ENCODE assay signal across 25 cellular contexts in genomic region chr9:83342731-83343130, GRCh38.
A peak's percentile ranks its signal among the peaks of the same experiment; 100 is the strongest.
DNase-seq lines count a peak whose midpoint lies in the region; ATAC-seq, FAIRE-seq and TF ChIP-seq lines count a peak whose summit lies in the region.
"Had no signal": no experiment of that assay in that cellular context is flagged by ENCODE, and none has a peak within 500 bp of the region (broad histone marks: within the 10 kb centered on the region; RNA-seq: fewer than 3 reads in every experiment).

No MANE protein-coding gene starts in this region.

- H3K14ac ChIP-seq in H1 (ENCODE audit: insufficient read length), result no peak overlapping the region

- no peak for TF ChIP-seq EP300 in H1 (IDR thresholded peaks at IDR 0.05; ENCODE audit: borderline replicate concordance in 1 of 2, low read depth in 2 of 2, low read length in 2 of 2)

- no peak overlapping the region for H2BK5ac ChIP-seq in H1 (ENCODE audit: low read depth, low read length)

- no peaks in the 10 kb centered on the region for H3K23me2 ChIP-seq in H1 (ENCODE audit: low read depth, low read length)

- H3K9ac ChIP-seq in H1 (replicated peaks in 1 of 4; ENCODE audit: extremely low read depth in 1 of 4, low read depth in 3 of 4, low read length in 3 of 4), result no peak overlapping the region
- H3K9ac ChIP-seq: BLaER1 had no signal

- POLR2A ChIA-PET in H1 (lab: Charles Lee; ENCODE audit: partially characterized antibody), result no interaction called here

- no peaks in the 10 kb centered on the region for H3K27me3 ChIP-seq in GM23338 (ENCODE audit: insufficient read depth)
- H3K27me3 ChIP-seq in H1 (replicated peaks in 1 of 4; ENCODE audit: control insufficient read depth in 3 of 4, extremely low read depth in 1 of 4, insufficient read depth in 3 of 4, low read length in 3 of 4), result no peaks in the 10 kb centered on the region
- H3K27me3 ChIP-seq: BLaER1, MG63 had no signal

- H3K79me2 ChIP-seq in GM23338 (replicated peaks; ENCODE audit: insufficient read depth) (no peaks in the 10 kb centered on the region), H1 (ENCODE audit: control insufficient read depth in 1 of 2, insufficient read depth in 2 of 2, low read length in 2 of 2) (no peaks in the 10 kb centered on the region)

- H3K4ac ChIP-seq in H1 (replicated peaks; ENCODE audit: insufficient read length, low read depth, low read length), result no peak overlapping the region

- H3K4me3 ChIP-seq in AG10803 (ENCODE audit: low read length), result no peak overlapping the region
- H3K4me3 ChIP-seq in GM23338, result no peak overlapping the region
- no peak overlapping the region for H3K4me3 ChIP-seq in H1 (ENCODE audit: extremely low read depth in 1 of 4, insufficient read depth in 2 of 4, low read depth in 3 of 4, low read length in 4 of 4)
- H3K4me3 ChIP-seq in mesodermal cell (ENCODE audit: extremely low read depth, insufficient read depth, low read length, poor library complexity, severe bottlenecking), result no peak overlapping the region
- H3K4me3 ChIP-seq: BLaER1, GM12878, MG63 had no signal

- no peak overlapping the region for H2AK5ac ChIP-seq in H1 (ENCODE audit: low read depth, low read length)

- TF ChIP-seq POLR2A in H1 (IDR thresholded peaks at IDR 0.05; ENCODE audit: control extremely low read depth in 1 of 2, low read depth in 2 of 2, low read length in 2 of 2), result no peak

- no peaks in the 10 kb centered on the region for H3K9me3 Mint-ChIP-seq in GM23338
- no peaks in the 10 kb centered on the region for H3K9me3 Mint-ChIP-seq in CD14-positive monocyte
- H3K9me3 Mint-ChIP-seq: CD4-positive, alpha-beta T cell had no signal

- H3K27me3 Mint-ChIP-seq in GM23338 (ENCODE audit: insufficient read depth, low read depth, poor library complexity), result no peaks in the 10 kb centered on the region
- H3K27me3 Mint-ChIP-seq in CD14-positive monocyte (ENCODE audit: low read depth in 3 of 3), result no peaks in the 10 kb centered on the region
- H3K27me3 Mint-ChIP-seq: CD4-positive, alpha-beta T cell had no signal

- DNase-seq in AG10803 (ENCODE audit: low read depth) (peak; percentile 18), GM23338 (ENCODE audit: low spot score) (no peak), H1 (ENCODE audit: low read depth in 1 of 2, low spot score in 2 of 2) (no peak), CD14-positive monocyte (ENCODE audit: low spot score) (no peak), NCI-H146 (lab: John Stamatoyannopoulos, UW) (no peak), NCI-H82 (lab: John Stamatoyannopoulos, UW) (no peak), NCI-H1694 (lab: John Stamatoyannopoulos, UW) (no peak)
- DNase-seq: 8988T; ACHN; CD4-positive, alpha-beta T cell; GDM1; IMR-90; KG1; MG63; NCI-H1105 treated with DMSO at 0.1 percent for 48 hours; NCI-H2029 treated with DMSO at 0.1 percent for 48 hours; NCI-H2227 treated with DMSO at 0.1 percent for 48 hours; NCI-H526 treated with DMSO at 0.1 percent for 48 hours; SHP77 had no signal

- H3K9me3 ChIP-seq in H1 (ENCODE audit: insufficient read depth in 2 of 2, low read depth in 1 of 2, low read length in 1 of 2), result no peaks in the 10 kb centered on the region
- H3K9me3 ChIP-seq in mesodermal cell (ENCODE audit: control insufficient read depth, low read length), result no peaks in the 10 kb centered on the region
- H3K9me3 ChIP-seq: BLaER1, MG63 had no signal

- H4K8ac ChIP-seq in H1 (ENCODE audit: extremely low read depth, insufficient read depth, low read length), result no peak overlapping the region

- no peaks in the 10 kb centered on the region for H3K79me1 ChIP-seq in H1 (ENCODE audit: low read depth, low read length)

- CTCF ChIA-PET in H1 (lab: Charles Lee; ENCODE audit: partially characterized antibody), result interaction anchor here (0.8 to 8.8 kb wide), 10 partner anchors 9 to 278 kb away, joined by 3 to 92 read pairs (median 4); no protein-coding TSS in a partner anchor

- no peak overlapping the region for H4K5ac ChIP-seq in H1 (ENCODE audit: insufficient read length, low read depth, low read length)

- no peak overlapping the region for H3K4me2 ChIP-seq in GM23338
- H3K4me2 ChIP-seq in H1 (ENCODE audit: insufficient read depth in 1 of 2, low read depth in 2 of 2, low read length in 2 of 2), result no peak overlapping the region

- no peak for ATAC-seq in GM23338
- ATAC-seq: GM12878, Panc1 had no signal

- H3K4me3 Mint-ChIP-seq in GM23338, result no peak overlapping the region
- no peak overlapping the region for H3K4me3 Mint-ChIP-seq in CD14-positive monocyte
- H3K4me3 Mint-ChIP-seq: CD4-positive, alpha-beta T cell had no signal

- H4K20me1 ChIP-seq in GM23338 (replicated peaks; ENCODE audit: insufficient read depth) (no peaks in the 10 kb centered on the region), H1 (replicated peaks in 1 of 2; ENCODE audit: control insufficient read depth in 1 of 2, insufficient read depth in 2 of 2, low read length in 2 of 2) (no peaks in the 10 kb centered on the region)
- H4K20me1 ChIP-seq: BLaER1 had no signal

- H2AFZ ChIP-seq in GM23338 (no peak overlapping the region; the same call in 1 of the 2 replicates), H1 (ENCODE audit: low read length) (no peak overlapping the region)

- H3F3A ChIP-seq in GM23338 (replicated peaks; ENCODE audit: low read depth), result no peaks in the 10 kb centered on the region

- no peak for TF ChIP-seq CTCF in AG10803 (conservative IDR thresholded peaks at IDR 0.05; ENCODE audit: low read length)
- TF ChIP-seq CTCF in GM23338 (conservative IDR thresholded peaks at IDR 0.05; ENCODE audit: low read depth in 2 of 2), result no peak
- no peak for TF ChIP-seq CTCF in H1 (IDR thresholded peaks at IDR 0.05; ENCODE audit: control extremely low read depth in 1 of 3, insufficient read depth in 1 of 3, low read depth in 1 of 3, low read length in 3 of 3)
- no peak for TF ChIP-seq CTCF in CD14-positive monocyte (IDR thresholded peaks at IDR 0.05)

- H3K4me1 Mint-ChIP-seq in GM23338 (peaks cover 7% of the 10 kb centered on the region; the same call in 2 of the 3 replicates), CD14-positive monocyte (peaks cover 8% of the 10 kb centered on the region)

- H3K27ac ChIP-seq in GM23338 (ENCODE audit: low read depth), result no peak overlapping the region
- no peak overlapping the region for H3K27ac ChIP-seq in H1 (ENCODE audit: low read depth, low read length)
- peak overlapping the region; percentile 11 for H3K27ac ChIP-seq in mesodermal cell (ENCODE audit: low read depth, low read length, severe bottlenecking)
- H3K27ac ChIP-seq: BLaER1, RWPE1 had no signal

- no peak for TF ChIP-seq RAD21 in H1 (IDR thresholded peaks at IDR 0.05 in 1 of 2, conservative IDR thresholded peaks at IDR 0.05 in 1 of 2; ENCODE audit: low read depth in 2 of 2, low read length in 2 of 2)

- H3K9me2 ChIP-seq in GM23338 (ENCODE audit: insufficient read depth), result 0 out of 2 replicates have a peak, but pooled peaks cover 4% of the 10 kb centered on the region

- no peak overlapping the region for H3K23ac ChIP-seq in H1 (ENCODE audit: insufficient read length)

- no peak overlapping the region for H3K56ac ChIP-seq in H1 (replicated peaks; ENCODE audit: insufficient read length, low read depth, low read length)

- H2BK15ac ChIP-seq in H1 (ENCODE audit: low read length), result no peak overlapping the region

- no peaks in the 10 kb centered on the region for H3K4me1 ChIP-seq in GM23338 (ENCODE audit: insufficient read depth)
- H3K4me1 ChIP-seq in H1 (replicated peaks in 1 of 4; ENCODE audit: control insufficient read depth in 3 of 4, insufficient read depth in 4 of 4, low read length in 3 of 4), result peaks cover 0 to 2% (median 0%) of the 10 kb centered on the region in 4 experiments; a peak in 2 of 7 replicates
- peaks cover 7% of the 10 kb centered on the region for H3K4me1 ChIP-seq in mesodermal cell (ENCODE audit: control insufficient read depth, insufficient read depth, low read length, poor library complexity, severe bottlenecking)

- 0 out of 2 replicates have a peak overlapping the region, but pooled peaks have one; percentile 14 for H2BK12ac ChIP-seq in H1 (ENCODE audit: low read depth, low read length)

- H3K36me3 Mint-ChIP-seq in GM23338 (ENCODE audit: low read depth), result no peaks in the 10 kb centered on the region
- peaks cover 16 to 23% of the 10 kb centered on the region in 2 donors for H3K36me3 Mint-ChIP-seq in CD14-positive monocyte

- intact Hi-C loops in CD14-positive monocyte (cut with micrococcal nuclease), result no loop called here

- no peak overlapping the region for H2BK120ac ChIP-seq in H1 (replicated peaks; ENCODE audit: low read depth, low read length)

- no peak for FAIRE-seq in H1 (lab: Jason Lieb, UNC)
- FAIRE-seq: D721Med, GM12878 had no signal

- H3K27ac Mint-ChIP-seq in GM23338 (peak overlapping the region; percentile 26; the same call in 1 of the 2 replicates), CD14-positive monocyte (no peak overlapping the region)
- H3K27ac Mint-ChIP-seq: CD4-positive, alpha-beta T cell had no signal

- H3K36me3 ChIP-seq in GM23338 (ENCODE audit: insufficient read depth), result no peaks in the 10 kb centered on the region
- no peaks in the 10 kb centered on the region for H3K36me3 ChIP-seq in H1 (ENCODE audit: control insufficient read depth in 2 of 4, insufficient read depth in 4 of 4, low read length in 3 of 4)
- H3K36me3 ChIP-seq in mesodermal cell (ENCODE audit: control insufficient read depth, insufficient read depth, low read length), result no peaks in the 10 kb centered on the region
- H3K36me3 ChIP-seq: BLaER1, MG63 had no signal

- H4K91ac ChIP-seq in H1 (replicated peaks; ENCODE audit: insufficient read length, low read length), result no peak overlapping the region

- WGBS in H1 (ENCODE audit: extremely low coverage in 1 of 2, insufficient coverage in 1 of 2, insufficient read length in 1 of 2, insufficient replicate concordance in 2 of 2, low coverage in 1 of 2, low lambda C conversion rate in 2 of 2, missing lambda C conversion rate in 1 of 2), 2 experiments, result 90% methylated on average over 3 of the region's 3 CpGs; no CpG with 5 or more reads in 1 of the 2 experiments
- 78 to 100% methylated on average over 1 of the region's 3 CpGs for WGBS in mesodermal cell (ENCODE audit: insufficient coverage in 2 of 2), 2 experiments

- H3K18ac ChIP-seq in H1 (ENCODE audit: extremely low read depth, low read length), result no peak overlapping the region

- no peak overlapping the region for H2BK20ac ChIP-seq in H1 (ENCODE audit: low read length)

TF ChIP-seq in GM23338, 12 proteins besides CTCF, POLR2A, EP300 and RAD21 (continues in another document):
- TF ChIP-seq POLR2AphosphoS5 (IDR thresholded peaks at IDR 0.05; ENCODE audit: low read depth) (no peak), STAT1 (IDR thresholded peaks at IDR 0.05; ENCODE audit: unreplicated experiment) (no peak), CREB1 (CRISPR knock-in tag; IDR thresholded peaks at IDR 0.05; ENCODE audit: low read depth) (no peak), JUNB (IDR thresholded peaks at IDR 0.05; ENCODE audit: unreplicated experiment) (no peak), ZNF114 (CRISPR knock-in tag; IDR thresholded peaks at IDR 0.05) (no peak)

TF ChIP-seq in H1, 55 proteins besides CTCF, POLR2A, EP300 and RAD21:
- TF ChIP-seq JUND (IDR thresholded peaks at IDR 0.05; ENCODE audit: low read length) (no peak), GTF2F1 (IDR thresholded peaks at IDR 0.05; ENCODE audit: borderline replicate concordance, low read depth, low read length) (no peak), CBX8 (IDR thresholded peaks at IDR 0.05; ENCODE audit: borderline replicate concordance, low read depth, low read length) (no peak), SUZ12 (IDR thresholded peaks at IDR 0.05; ENCODE audit: low read length) (no peak), GABPA (IDR thresholded peaks at IDR 0.05; ENCODE audit: borderline replicate concordance, insufficient read depth, low read length) (no peak)
